9 cellular contexts compared by ENCODE assay signal in the genomic region with DNA sequence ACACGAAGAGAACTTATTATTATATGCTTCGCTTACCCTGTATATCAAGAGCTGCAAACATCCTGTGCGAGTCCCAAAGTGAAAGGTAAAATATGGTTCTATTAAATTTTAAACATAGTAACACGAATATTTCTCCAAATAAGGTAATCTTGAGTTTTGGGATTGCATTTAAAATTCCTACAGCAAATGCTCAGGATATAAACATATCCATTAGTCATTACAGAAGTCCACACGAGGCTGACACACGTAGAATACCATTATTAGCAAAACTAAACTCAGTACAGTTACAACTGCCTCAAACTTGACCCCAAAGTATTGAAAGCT. TPM values are rescaled to one million over a fixed set of nuclear protein-coding genes. Genes with fewer than 3 reads are reported as not detected.
DNase-seq lines count a peak whose midpoint lies in the region; FAIRE-seq and TF ChIP-seq lines count a peak whose summit lies in the region.
"Had no signal": no experiment of that assay in that cellular context is flagged by ENCODE, and none has a peak within 500 bp of the region (broad histone marks: within the 10 kb centered on the region; RNA-seq: fewer than 3 reads in every experiment).

No MANE protein-coding gene starts in this region.

- no peak overlapping the region for H2BK15ac ChIP-seq in H1 (ENCODE audit: low read length)

- peaks cover 36% of the 10 kb centered on the region for H3K4me1 Mint-ChIP-seq in activated naive CD4-positive, alpha-beta T cell treated with anti-CD3 and anti-CD28 coated beads, Interleukin-2, amount 10 ng/mL, durations not matched to agents 7 days and 5 days

- no peak overlapping the region for H3K18ac ChIP-seq in H1 (ENCODE audit: extremely low read depth, low read length)

- H2AFZ ChIP-seq in KMS-11 (ENCODE audit: low read depth), result peak overlapping the region; percentile 88
- H2AFZ ChIP-seq in H1 (ENCODE audit: low read length), result peak overlapping the region; percentile 95; the same call in 1 of the 2 replicates

- no peak overlapping the region for H2BK120ac ChIP-seq in H1 (replicated peaks; ENCODE audit: low read depth, low read length)

- H3K4me2 ChIP-seq in KMS-11 (peak overlapping the region; percentile 88), H1 (ENCODE audit: insufficient read depth in 1 of 2, low read depth in 2 of 2, low read length in 2 of 2) (peak overlapping the region; percentile 87 to 89; a peak in 2 of 4 replicates)

- H3K79me2 ChIP-seq in KMS-11 (ENCODE audit: insufficient read depth, low read depth), result peaks cover 19% of the 10 kb centered on the region
- H3K79me2 ChIP-seq in H1 (ENCODE audit: control insufficient read depth in 1 of 2, insufficient read depth in 2 of 2, low read length in 2 of 2), result peaks cover 0 to 15% of the 10 kb centered on the region in 2 experiments; a peak in 1 of 4 replicates

- peak overlapping the region; percentile 96 for H3K27ac Mint-ChIP-seq in activated naive CD4-positive, alpha-beta T cell treated with anti-CD3 and anti-CD28 coated beads, Interleukin-2, amount 10 ng/mL, durations not matched to agents 7 days and 5 days

- H3K36me3 ChIP-seq in KMS-11 (ENCODE audit: insufficient read depth) (no peaks in the 10 kb centered on the region), H1 (ENCODE audit: control insufficient read depth in 2 of 4, insufficient read depth in 4 of 4, low read length in 3 of 4) (no peaks in the 10 kb centered on the region; a peak in 1 of 8 replicates), rectal smooth muscle tissue (ENCODE audit: control insufficient read depth, insufficient read depth, low read length) (no peaks in the 10 kb centered on the region)

- CTCF ChIA-PET in activated naive CD4-positive, alpha-beta T cell treated with anti-CD3 and anti-CD28 coated beads, Interleukin-2, amount 10 ng/mL, durations not matched to agents 7 days and 5 days (lab: Charles Lee), result no interaction called here
- CTCF ChIA-PET in H1 (lab: Charles Lee; ENCODE audit: partially characterized antibody), result no interaction called here

- H3K4me3 ChIP-seq in KMS-11 (IDR thresholded peaks at IDR 0.05; ENCODE audit: insufficient read depth, low read depth, low read length) (no peak overlapping the region), H1 (ENCODE audit: extremely low read depth in 1 of 4, insufficient read depth in 2 of 4, low read depth in 3 of 4, low read length in 4 of 4) (peak overlapping the region; percentile 80 to 89 (median 85); a peak in 6 of 8 replicates), rectal smooth muscle tissue (ENCODE audit: low read length) (peak overlapping the region; percentile 98)

- H2AK5ac ChIP-seq in H1 (ENCODE audit: low read depth, low read length), result no peak overlapping the region

- no peak overlapping the region for H3K4ac ChIP-seq in H1 (replicated peaks; ENCODE audit: insufficient read length, low read depth, low read length)

- no peak overlapping the region for H2BK12ac ChIP-seq in H1 (ENCODE audit: low read depth, low read length)

- H3K9ac ChIP-seq in KMS-11 (peak overlapping the region; percentile 82; the same call in 1 of the 2 replicates), H1 (replicated peaks in 1 of 4; ENCODE audit: extremely low read depth in 1 of 4, low read depth in 3 of 4, low read length in 3 of 4) (peak overlapping the region in 1 of 4 experiments; percentile 77; a peak in 1 of 7 replicates), rectal smooth muscle tissue (ENCODE audit: low read length) (no peak overlapping the region)

- H3K23ac ChIP-seq in H1 (ENCODE audit: insufficient read length), result no peak overlapping the region

- no peak overlapping the region for H2BK5ac ChIP-seq in H1 (ENCODE audit: low read depth, low read length)

- H4K5ac ChIP-seq in H1 (ENCODE audit: insufficient read length, low read depth, low read length), result peak overlapping the region; percentile 37

- H4K91ac ChIP-seq in H1 (replicated peaks; ENCODE audit: insufficient read length, low read length), result no peak overlapping the region

- no peaks in the 10 kb centered on the region for H3K79me1 ChIP-seq in H1 (ENCODE audit: low read depth, low read length)

- no peak for FAIRE-seq in H1 (lab: Jason Lieb, UNC)
- FAIRE-seq: G401.6 had no signal

- no peak for TF ChIP-seq POLR2A in H1 (IDR thresholded peaks at IDR 0.05; ENCODE audit: control extremely low read depth in 1 of 2, low read depth in 2 of 2, low read length in 2 of 2)

- POLR2A ChIA-PET in H1 (lab: Charles Lee; ENCODE audit: partially characterized antibody), result interaction anchor here (0.6 to 1.6 kb wide), 4 partner anchors 9 to 27 kb away, joined by 3 to 6 read pairs (median 3); no protein-coding TSS in a partner anchor

- H3K14ac ChIP-seq in H1 (ENCODE audit: insufficient read length), result no peak overlapping the region

- no peak for TF ChIP-seq RAD21 in H1 (IDR thresholded peaks at IDR 0.05 in 1 of 2, conservative IDR thresholded peaks at IDR 0.05 in 1 of 2; ENCODE audit: low read depth in 2 of 2, low read length in 2 of 2)

- H4K20me1 ChIP-seq in KMS-11 (ENCODE audit: insufficient read depth), result no peaks in the 10 kb centered on the region
- no peaks in the 10 kb centered on the region for H4K20me1 ChIP-seq in H1 (replicated peaks in 1 of 2; ENCODE audit: control insufficient read depth in 1 of 2, insufficient read depth in 2 of 2, low read length in 2 of 2)

- H3K27me3 Mint-ChIP-seq in activated naive CD4-positive, alpha-beta T cell treated with anti-CD3 and anti-CD28 coated beads, Interleukin-2, amount 10 ng/mL, durations not matched to agents 7 days and 5 days, result no peaks in the 10 kb centered on the region

- H3K56ac ChIP-seq in H1 (replicated peaks; ENCODE audit: insufficient read length, low read depth, low read length), result no peak overlapping the region

- no peak for TF ChIP-seq EP300 in H1 (IDR thresholded peaks at IDR 0.05; ENCODE audit: borderline replicate concordance in 1 of 2, low read depth in 2 of 2, low read length in 2 of 2)

- DNase-seq in activated naive CD4-positive, alpha-beta T cell treated with anti-CD3 and anti-CD28 coated beads, Interleukin-2, amount 10 ng/mL, durations not matched to agents 7 days and 5 days, result no peak
- DNase-seq in activated naive CD4-positive, alpha-beta T cell treated with Interleukin-2 at 50 U/mL for 16 hours, result no peak
- DNase-seq in H1 (ENCODE audit: low read depth in 1 of 2, low spot score in 2 of 2), result no peak
- DNase-seq in middle frontal gyrus (ENCODE audit: extremely low spot score, low spot score), result no peak
- DNase-seq in DMS153 (lab: John Stamatoyannopoulos, UW), result no peak
- no peak for DNase-seq in SW 1271 (lab: John Stamatoyannopoulos, UW)

- H3K23me2 ChIP-seq in H1 (ENCODE audit: low read depth, low read length), result peaks cover 3% of the 10 kb centered on the region; the same call in 1 of the 2 replicates

- no peak overlapping the region for H2BK20ac ChIP-seq in H1 (ENCODE audit: low read length)

- H3K9me3 Mint-ChIP-seq in activated naive CD4-positive, alpha-beta T cell treated with anti-CD3 and anti-CD28 coated beads, Interleukin-2, amount 10 ng/mL, durations not matched to agents 7 days and 5 days, result peaks cover 4% of the 10 kb centered on the region

- H3K4me3 Mint-ChIP-seq in activated naive CD4-positive, alpha-beta T cell treated with anti-CD3 and anti-CD28 coated beads, Interleukin-2, amount 10 ng/mL, durations not matched to agents 7 days and 5 days, result peak overlapping the region; percentile 97

- 53% methylated on average over 6 of the region's 6 CpGs; no CpG with 5 or more reads in 1 of the 2 experiments for whole genome bisulfite sequencing in H1 (ENCODE audit: extremely low coverage in 1 of 2, insufficient coverage in 1 of 2, insufficient read length in 1 of 2, insufficient replicate concordance in 2 of 2, low coverage in 1 of 2, low lambda C conversion rate in 2 of 2, missing lambda C conversion rate in 1 of 2), 2 experiments

- H3K36me3 Mint-ChIP-seq in activated naive CD4-positive, alpha-beta T cell treated with anti-CD3 and anti-CD28 coated beads, Interleukin-2, amount 10 ng/mL, durations not matched to agents 7 days and 5 days, result peaks cover 10% of the 10 kb centered on the region

- TF ChIP-seq CTCF in KMS-11 (conservative IDR thresholded peaks at IDR 0.05; ENCODE audit: low read depth, low read length) (no peak), H1 (IDR thresholded peaks at IDR 0.05; ENCODE audit: control extremely low read depth in 1 of 3, insufficient read depth in 1 of 3, low read depth in 1 of 3, low read length in 3 of 3) (no peak)

- H4K8ac ChIP-seq in H1 (ENCODE audit: extremely low read depth, insufficient read depth, low read length), result peak overlapping the region; percentile 87; the same call in 1 of the 2 replicates

- H3K27ac ChIP-seq in KMS-11, result peak overlapping the region; percentile 71
- no peak overlapping the region for H3K27ac ChIP-seq in H1 (ENCODE audit: low read depth, low read length)
- peak overlapping the region; percentile 96 for H3K27ac ChIP-seq in rectal smooth muscle tissue (ENCODE audit: low read depth, low read length)

- no peaks in the 10 kb centered on the region for H3K27me3 ChIP-seq in KMS-11 (ENCODE audit: insufficient read depth, low read depth)
- H3K27me3 ChIP-seq in H1 (replicated peaks in 1 of 4; ENCODE audit: control insufficient read depth in 3 of 4, extremely low read depth in 1 of 4, insufficient read depth in 3 of 4, low read length in 3 of 4), result no peaks in the 10 kb centered on the region
- H3K27me3 ChIP-seq in rectal smooth muscle tissue (ENCODE audit: control insufficient read depth, insufficient read depth, low read length), result no peaks in the 10 kb centered on the region

- H3K9me3 ChIP-seq in H1 (ENCODE audit: insufficient read depth in 2 of 2, low read depth in 1 of 2, low read length in 1 of 2), result no peaks in the 10 kb centered on the region

- H3K4me1 ChIP-seq in KMS-11 (ENCODE audit: low read depth, poor library complexity, severe bottlenecking), result peaks cover 20% of the 10 kb centered on the region
- H3K4me1 ChIP-seq in H1 (replicated peaks in 1 of 4; ENCODE audit: control insufficient read depth in 3 of 4, insufficient read depth in 4 of 4, low read length in 3 of 4), result peaks cover 0 to 4% (median 2%) of the 10 kb centered on the region in 4 experiments; a peak in 4 of 7 replicates
- H3K4me1 ChIP-seq in rectal smooth muscle tissue (ENCODE audit: control insufficient read depth, insufficient read depth, low read length), result peaks cover 13% of the 10 kb centered on the region

TF ChIP-seq in H1, 55 proteins besides CTCF, POLR2A, EP300 and RAD21 (continues in another document):
- no peak for TF ChIP-seq TAF1 (IDR thresholded peaks at IDR 0.05; ENCODE audit: low read depth, low read length)
- TF ChIP-seq FOSL1 (IDR thresholded peaks at IDR 0.05; ENCODE audit: insufficient read depth, low read depth, low read length), result no peak
- TF ChIP-seq CREB1 (IDR thresholded peaks at IDR 0.05), result no peak

RNA-seq across cellular contexts. Expression of a gene that starts 0.3 kb away (rescaled TPM):
- total RNA-seq in H1 (2021; fragmentation: NEBNext Ultra II Directional; extraction: Animal tissue kit (Norgen Biotek cat#: 25700)), result 22.0 and 23.8 TPM in 2 replicates
- 4.2 and 6.3 TPM in 2 replicates for polyA plus RNA-seq in H1 (2011; rRNA removed)
- 8.1 TPM for polyA plus RNA-seq in H1 (2011; cell fraction: cytosol; rRNA removed)
- polyA plus RNA-seq in H1 (2011; cell fraction: nucleus; rRNA removed), result 3.8 TPM
- polyA plus RNA-seq in H1 (2012, experiment 1 of 2), result 4.5 to 17.0 TPM (median 7.7 TPM) in 4 replicates
- polyA plus RNA-seq in H1 (2012, experiment 2 of 2), result 3.7 TPM
- polyA plus RNA-seq in H1 (2013, experiment 1 of 2), result 13.3 TPM
- polyA plus RNA-seq in H1 (2013, experiment 2 of 2), result 12.3 TPM
- polyA minus RNA-seq in H1 (2011; rRNA and poly(A)+ RNA removed), result 4.0 and 8.3 TPM in 2 replicates
- polyA minus RNA-seq in H1 (2011; cell fraction: cytosol; rRNA and poly(A)+ RNA removed), result 4.4 TPM
- 26.0 TPM for polyA minus RNA-seq in H1 (2011; cell fraction: nucleus; rRNA and poly(A)+ RNA removed)
